ENCODE assay signal across 1 cellular context in genomic region chr2:43190305-43191052, GRCh38.
TF ChIP-seq lines count a peak whose summit lies in the region.

No MANE protein-coding gene starts in this region.

TF ChIP-seq in K562, 482 proteins besides CTCF, POLR2A, EP300 and RAD21 (continued from another document and continues in another):
- TF ChIP-seq DPF2 (IDR thresholded peaks at IDR 0.05) (peak; percentile 93), RNF2 (IDR thresholded peaks at IDR 0.05) (peak; percentile 69; the same call in 1 of the 2 replicates), KLF1 (tag; IDR thresholded peaks at IDR 0.05) (no peak), XRCC4 (IDR thresholded peaks at IDR 0.05; ENCODE audit: extremely low read depth, insufficient read depth, insufficient read length) (no peak), ZFP1 (CRISPR knock-in tag; IDR thresholded peaks at IDR 0.05) (no peak), ZBTB26 (CRISPR knock-in tag; IDR thresholded peaks at IDR 0.05) (no peak), NONO (IDR thresholded peaks at IDR 0.05; ENCODE audit: low read depth in 2 of 2, low read length in 1 of 2) (0 out of 4 replicates have a peak, but pooled peaks of 1 of the 2 experiments have one; percentile 61), VEZF1 (CRISPR knock-in tag; IDR thresholded peaks at IDR 0.05) (peak; percentile 71), CCNT2 (IDR thresholded peaks at IDR 0.05; ENCODE audit: borderline replicate concordance, extremely low read depth, insufficient read length, low read depth, low read length) (peak; percentile 94), HDAC2 (IDR thresholded peaks at IDR 0.05) (peak; percentile 55; the same call in 1 of the 2 replicates), MECOM (CRISPR knock-in tag; IDR thresholded peaks at IDR 0.05) (peak; percentile 56; the same call in 1 of the 2 replicates), CEBPG (CRISPR knock-in tag; IDR thresholded peaks at IDR 0.05) (no peak), CEBPG (tag; conservative IDR thresholded peaks at IDR 0.05 in 1 of 2, IDR thresholded peaks at IDR 0.05 in 1 of 2) (no peak), SMARCB1 (IDR thresholded peaks at IDR 0.05; ENCODE audit: insufficient read length, low read depth) (peak; percentile 44), NELFE (IDR thresholded peaks at IDR 0.05; ENCODE audit: insufficient read depth, insufficient read length) (no peak), MEF2A (IDR thresholded peaks at IDR 0.05; ENCODE audit: control insufficient read depth, low read depth, low read length) (no peak), PCBP1 (IDR thresholded peaks at IDR 0.05; ENCODE audit: low read depth, low read length, poor library complexity, severe bottlenecking) (no peak), SMARCE1 (IDR thresholded peaks at IDR 0.05) (peak; percentile 84), CCAR2 (IDR thresholded peaks at IDR 0.05; ENCODE audit: low read depth, low read length) (no peak), HBP1 (CRISPR knock-in tag; IDR thresholded peaks at IDR 0.05) (no peak), HNRNPUL1 (IDR thresholded peaks at IDR 0.05; ENCODE audit: low read length) (no peak), USF1 (CRISPR knock-in tag; IDR thresholded peaks at IDR 0.05) (no peak), TARDBP (IDR thresholded peaks at IDR 0.05) (no peak), ZFP91 (CRISPR knock-in tag; IDR thresholded peaks at IDR 0.05) (no peak), IFI16 (CRISPR knock-in tag; IDR thresholded peaks at IDR 0.05) (no peak), ZNF143 (CRISPR knock-in tag; IDR thresholded peaks at IDR 0.05) (no peak), STAG1 (CRISPR knock-in tag; IDR thresholded peaks at IDR 0.05; ENCODE audit: borderline replicate concordance) (no peak), HLTF (IDR thresholded peaks at IDR 0.05) (no peak), ZNF785 (CRISPR knock-in tag; IDR thresholded peaks at IDR 0.05) (0 out of 2 replicates have a peak, but pooled peaks have one; percentile 15), ARID2 (IDR thresholded peaks at IDR 0.05) (no peak), ZNF311 (CRISPR knock-in tag; IDR thresholded peaks at IDR 0.05) (peak; percentile 69), ZNF586 (CRISPR knock-in tag; conservative IDR thresholded peaks at IDR 0.05) (no peak), TCF7L2 (IDR thresholded peaks at IDR 0.05; ENCODE audit: low read depth, low read length) (no peak), SNIP1 (IDR thresholded peaks at IDR 0.05; ENCODE audit: low read depth) (no peak), RFX1 (IDR thresholded peaks at IDR 0.05) (no peak), C11orf30 (IDR thresholded peaks at IDR 0.05; ENCODE audit: low read depth) (no peak), FOXA3 (CRISPR knock-in tag; conservative IDR thresholded peaks at IDR 0.05 in 1 of 2, IDR thresholded peaks at IDR 0.05 in 1 of 2) (peak in 1 of 2 experiments; percentile 58; a peak in 3 of 4 replicates), MXD1 (CRISPR knock-in tag; IDR thresholded peaks at IDR 0.05; ENCODE audit: borderline replicate concordance, poor library complexity, severe bottlenecking) (no peak), U2AF1 (optimal IDR thresholded peaks at IDR 0.05; ENCODE audit: low read depth, low read length) (no peak), E2F1 (CRISPR knock-in tag; IDR thresholded peaks at IDR 0.05) (no peak), MBD1 (CRISPR knock-in tag; IDR thresholded peaks at IDR 0.05) (no peak), PHB2 (IDR thresholded peaks at IDR 0.05; ENCODE audit: low read depth) (no peak; the same call in 1 of the 2 replicates), CLOCK (CRISPR knock-in tag; IDR thresholded peaks at IDR 0.05; ENCODE audit: borderline replicate concordance) (no peak), ZNF124 (CRISPR knock-in tag; IDR thresholded peaks at IDR 0.05) (no peak), ATF6 (CRISPR knock-in tag; IDR thresholded peaks at IDR 0.05) (no peak), ZNF589 (CRISPR knock-in tag; IDR thresholded peaks at IDR 0.05; ENCODE audit: low read depth) (no peak), NFYB (IDR thresholded peaks at IDR 0.05; ENCODE audit: extremely low read depth, insufficient read length) (no peak), ZNF24 (IDR thresholded peaks at IDR 0.05) (no peak), PBX2 (CRISPR knock-in tag; IDR thresholded peaks at IDR 0.05; ENCODE audit: low read depth) (no peak), PBX2 (tag; conservative IDR thresholded peaks at IDR 0.05; ENCODE audit: low read depth) (no peak), ZKSCAN3 (CRISPR knock-in tag; IDR thresholded peaks at IDR 0.05) (no peak; the same call in 1 of the 2 replicates)
